8 cellular contexts compared by ENCODE assay signal in genomic region chr11:120511116-120511803, GRCh38. TPM values are rescaled to one million over a fixed set of nuclear protein-coding genes. Genes with fewer than 3 reads are reported as not detected.
DNase-seq lines count a peak whose midpoint lies in the region; ATAC-seq lines count a peak whose summit lies in the region.

Gene GRIK4, plus strand, starts transcription at chr11:120511748. Its CDS starts 148,571 bp downstream, at chr11:120660319.

- H3K27me3 ChIP-seq in mesendoderm (ENCODE audit: insufficient read depth, low read length, poor library complexity) = no peaks in the 10 kb centered on the region

- H3K4me3 Mint-ChIP-seq in effector memory CD8-positive, alpha-beta T cell = peak within 1 kb of the TSS; percentile 48 to 55

- no peaks in the 10 kb centered on the region for H3K36me3 Mint-ChIP-seq in effector memory CD8-positive, alpha-beta T cell (ENCODE audit: insufficient read depth)

- H3K9ac ChIP-seq in mesendoderm (ENCODE audit: low read length) = peak within 1 kb of the TSS; percentile 49

- H2BK120ac ChIP-seq in mesendoderm (ENCODE audit: low read depth, low read length) = no peak within 1 kb of the TSS

- no peak within 1 kb of the TSS for H2AK5ac ChIP-seq in mesendoderm (ENCODE audit: low read length)

- no peak within 1 kb of the TSS for H2BK5ac ChIP-seq in mesendoderm (ENCODE audit: low read length)

- no peak within 1 kb of the TSS for H4K8ac ChIP-seq in mesendoderm (ENCODE audit: low read depth, low read length)

- peak within 1 kb of the TSS; percentile 82 for H3K18ac ChIP-seq in mesendoderm (ENCODE audit: low read length)

- H3K9me3 Mint-ChIP-seq in effector memory CD8-positive, alpha-beta T cell = no peaks in the 10 kb centered on the region

- no peaks in the 10 kb centered on the region for H3K79me1 ChIP-seq in mesendoderm (ENCODE audit: low read length)

- WGBS in mesendoderm (ENCODE audit: extremely low coverage, insufficient coverage, low lambda C conversion rate) = no CpG with 5 or more reads among the region's 94 CpGs

- H3K27ac Mint-ChIP-seq in effector memory CD8-positive, alpha-beta T cell = no peak within 1 kb of the TSS

- no peaks in the 10 kb centered on the region for H3K79me2 ChIP-seq in mesendoderm (ENCODE audit: control insufficient read depth, insufficient read depth, low read length)

- peak in 13 of 14 donors; percentile 5 to 84 (median 53) for DNase-seq in C1 segment of cervical spinal cord (lab: John Stamatoyannopoulos, UW)
- peak; percentile 83 for DNase-seq in NCI-H82 (lab: John Stamatoyannopoulos, UW)
- DNase-seq in activated CD8-positive, alpha-beta memory T cell treated with anti-CD3 and anti-CD28 coated beads for 1 hour (ENCODE audit: extremely low read depth in 1 of 2, low read depth in 1 of 2) = peak; percentile 16 to 65
- peak; percentile 62 to 72 (median 68) for DNase-seq in effector memory CD8-positive, alpha-beta T cell
- DNase-seq in mesendoderm = peak; percentile 82
- peak; percentile 80 for DNase-seq in stimulated activated CD8-positive, alpha-beta memory T cell treated with anti-CD3 and anti-CD28 coated beads, Interleukin-15, amount 100 ng/mL, for 24 hours (ENCODE audit: low read depth)

- peak within 1 kb of the TSS; percentile 70 for H3K56ac ChIP-seq in mesendoderm (ENCODE audit: low read length)

- peak within 1 kb of the TSS; percentile 78 for H3K4me2 ChIP-seq in mesendoderm (ENCODE audit: low read length)

- H3K27ac ChIP-seq in mesendoderm (ENCODE audit: low read depth, low read length) = no peak within 1 kb of the TSS

- peaks cover 82 to 94% of the 10 kb centered on the region in 2 donors for H3K27me3 Mint-ChIP-seq in effector memory CD8-positive, alpha-beta T cell

- H3K4me1 ChIP-seq in mesendoderm (ENCODE audit: control insufficient read depth, low read depth, low read length) = no peaks in the 10 kb centered on the region

- H3K4me1 Mint-ChIP-seq in effector memory CD8-positive, alpha-beta T cell (ENCODE audit: low read depth in 2 of 2) = peaks cover 2 to 3% of the 10 kb centered on the region in 2 donors

- ATAC-seq in GM19351 (IDR thresholded peaks at IDR 0.05; ENCODE audit: unreplicated experiment) (peak; percentile 90), HG03520 (IDR thresholded peaks at IDR 0.05; ENCODE audit: unreplicated experiment) (peak; percentile 79)
- ATAC-seq in effector memory CD8-positive, alpha-beta T cell (replicated peaks) = peak; percentile 90

- no peak within 1 kb of the TSS for H3K23ac ChIP-seq in mesendoderm (ENCODE audit: low read length)

- no peak within 1 kb of the TSS for H4K5ac ChIP-seq in mesendoderm (ENCODE audit: low read length)

- H2BK15ac ChIP-seq in mesendoderm (replicated peaks; ENCODE audit: low read depth) = no peak within 1 kb of the TSS

- H3K36me3 ChIP-seq in mesendoderm (ENCODE audit: control insufficient read depth, insufficient read depth, low read length) = no peaks in the 10 kb centered on the region

- H3K4ac ChIP-seq in mesendoderm (ENCODE audit: low read depth, low read length) = no peak within 1 kb of the TSS

- H3K4me3 ChIP-seq in mesendoderm (ENCODE audit: low read length) = no peak within 1 kb of the TSS

RNA-seq across cellular contexts. Expression of gene GRIK4, which starts in this region (rescaled TPM):
- polyA plus RNA-seq in mesendoderm (2013, experiment 1 of 2) = 1.4 TPM
- 1.6 TPM for polyA plus RNA-seq in mesendoderm (2013, experiment 2 of 2)
